ENCODE assay signal across 15 cellular contexts in genomic region chr10:114025610-114026130, GRCh38. TPM values are rescaled to one million over a fixed set of nuclear protein-coding genes. Genes with fewer than 3 reads are reported as not detected.
DNase-seq lines count a peak whose midpoint lies in the region; ATAC-seq and TF ChIP-seq lines count a peak whose summit lies in the region.
"Had no signal": no experiment of that assay in that cellular context is flagged by ENCODE, and none has a peak within 500 bp of the region (broad histone marks: within the 10 kb centered on the region; RNA-seq: fewer than 3 reads in every experiment).

No MANE protein-coding gene starts in this region.

- TF ChIP-seq POLR2A in upper lobe of left lung (IDR thresholded peaks at IDR 0.05): no peak

- ATAC-seq in Right ventricle myocardium inferior (no peak), upper lobe of left lung (ENCODE audit: low FRiP score in 2 of 2) (no peak)

- H3K27me3 ChIP-seq in left ventricle myocardium inferior (ENCODE audit: low read depth) (no peaks in the 10 kb centered on the region), SJSA1 (replicated peaks) (no peaks in the 10 kb centered on the region), upper lobe of left lung (no peaks in the 10 kb centered on the region)

- H3K4me3 ChIP-seq in left ventricle myocardium inferior: no peak overlapping the region
- H3K4me3 ChIP-seq in SJSA1: no peak overlapping the region
- no peak overlapping the region for H3K4me3 ChIP-seq in upper lobe of left lung

- H3K36me3 ChIP-seq in left ventricle myocardium inferior (no peaks in the 10 kb centered on the region), SJSA1 (no peaks in the 10 kb centered on the region), upper lobe of left lung (no peaks in the 10 kb centered on the region)

- H3K4me1 ChIP-seq in left ventricle myocardium inferior (peaks cover 62% of the 10 kb centered on the region), SJSA1 (replicated peaks) (peaks cover 35% of the 10 kb centered on the region), upper lobe of left lung (peaks cover 32 to 53% (median 41%) of the 10 kb centered on the region in 4 donors)

- H3K27ac ChIP-seq in left ventricle myocardium inferior (replicated peaks) (peak overlapping the region; percentile 60), SJSA1 (peak overlapping the region; percentile 94), epithelial cell of prostate (peak overlapping the region; percentile 94), upper lobe of left lung (peak overlapping the region; percentile 65 to 83 (median 75))
- H3K27ac ChIP-seq: C4-2B had no signal

- H3K9me3 ChIP-seq in left ventricle myocardium inferior (replicated peaks) (no peaks in the 10 kb centered on the region), SJSA1 (replicated peaks) (no peaks in the 10 kb centered on the region), upper lobe of left lung (no peaks in the 10 kb centered on the region)
- H3K9me3 ChIP-seq: SK-N-SH had no signal

- intact Hi-C loops in left ventricle myocardium inferior (cut with micrococcal nuclease) (no loop called here), Right ventricle myocardium inferior (cut with DNase I) (no loop called here)

- WGBS in upper lobe of left lung, 2 donors: 83 to 85% methylated on average over 12 of the region's 12 CpGs

- DNase-seq in left ventricle myocardium inferior: no peak
- DNase-seq in Right ventricle myocardium inferior (ENCODE audit: missing footprints): no peak
- no peak for DNase-seq in SJSA1 (ENCODE audit: low read depth in 1 of 2, low spot score in 2 of 2)
- no peak for DNase-seq in epithelial cell of prostate (ENCODE audit: low read depth, low spot score)
- no peak for DNase-seq in upper lobe of left lung
- DNase-seq in midbrain (lab: John Stamatoyannopoulos, UW): no peak
- no peak for DNase-seq in NCI-H1417 treated with DMSO at 0.1 percent for 48 hours (lab: John Stamatoyannopoulos, UW)
- DNase-seq in NCI-H2196 (lab: John Stamatoyannopoulos, UW; ENCODE audit: unreplicated experiment): no peak
- DNase-seq: activated gamma-delta T cell treated with Interleukin-2 at 50 U/mL for 16 hours; GOT3; NCI-H2081; NCI-H774; SK-N-SH; stimulated activated CD8-positive, alpha-beta memory T cell treated with anti-CD3 and anti-CD28 coated beads, Interleukin-4, amount 100 ng/mL, for 48 hours had no signal

- no peak for TF ChIP-seq CTCF in left ventricle myocardium inferior (IDR thresholded peaks at IDR 0.05; ENCODE audit: borderline replicate concordance)
- no peak for TF ChIP-seq CTCF in upper lobe of left lung (IDR thresholded peaks at IDR 0.05)

- no peak for TF ChIP-seq EP300 in upper lobe of left lung (IDR thresholded peaks at IDR 0.05)

RNA-seq across cellular contexts. Expression of gene ADRB1, which starts 18.0 kb away (rescaled TPM):
- total RNA-seq in left ventricle myocardium inferior: 35.0 TPM
- total RNA-seq in Right ventricle myocardium inferior: 63.1 TPM
- total RNA-seq in SJSA1 (2014; rRNA removed; shearing (Covaris generic)): 1.3 and 1.4 TPM in 2 replicates
- total RNA-seq in upper lobe of left lung: 10 to 100 TPM; 18.9 to 37.2 (median 26.8) TPM
